Comparison of ENCODE assay signal across 23 cellular contexts in the genomic region with DNA sequence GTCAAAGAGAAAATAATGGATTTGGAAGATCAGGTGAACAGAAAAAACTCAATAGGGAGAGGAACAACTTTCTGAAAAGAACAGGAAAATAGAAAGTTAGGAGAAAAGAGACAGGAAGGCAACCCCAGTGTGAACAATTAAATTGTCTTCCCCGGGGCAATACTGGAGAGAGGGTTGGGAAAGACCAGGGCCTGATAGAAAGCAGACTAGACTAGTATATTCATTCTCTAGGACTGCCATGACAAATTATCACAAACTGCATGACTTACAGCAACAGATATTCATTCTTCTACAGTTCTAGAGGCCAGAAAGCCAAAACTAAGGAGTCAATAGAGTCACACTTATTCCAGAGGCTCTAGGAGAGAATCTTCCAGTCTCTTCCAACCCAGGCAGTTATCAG.
DNase-seq lines count a peak whose midpoint lies in the region; ATAC-seq and TF ChIP-seq lines count a peak whose summit lies in the region.
"Had no signal": no experiment of that assay in that cellular context is flagged by ENCODE, and none has a peak within 500 bp of the region (broad histone marks: within the 10 kb centered on the region; RNA-seq: fewer than 3 reads in every experiment).

No MANE protein-coding gene starts in this region.

- CTCF ChIA-PET in activated naive CD4-positive, alpha-beta T cell treated with anti-CD3 and anti-CD28 coated beads, Interleukin-2, amount 10 ng/mL, durations not matched to agents 7 days and 5 days (lab: Charles Lee): no interaction called here

- no peaks in the 10 kb centered on the region for H3K36me3 Mint-ChIP-seq in activated naive CD4-positive, alpha-beta T cell treated with anti-CD3 and anti-CD28 coated beads, Interleukin-2, amount 50 U/mL, for 24 hours
- no peaks in the 10 kb centered on the region for H3K36me3 Mint-ChIP-seq in activated naive CD4-positive, alpha-beta T cell treated with anti-CD3 and anti-CD28 coated beads, Interleukin-2, amount 10 ng/mL, durations not matched to agents 7 days and 5 days
- H3K36me3 Mint-ChIP-seq in progenitor cell of endocrine pancreas (ENCODE audit: insufficient read depth): no peaks in the 10 kb centered on the region
- H3K36me3 Mint-ChIP-seq in activated naive CD8-positive, alpha-beta T cell treated with anti-CD3 and anti-CD28 coated beads for 36 hours: no peaks in the 10 kb centered on the region
- H3K36me3 Mint-ChIP-seq: CD14-positive monocyte; CD8-positive, alpha-beta memory T cell had no signal

- no peak for TF ChIP-seq CTCF in progenitor cell of endocrine pancreas (IDR thresholded peaks at IDR 0.05; ENCODE audit: unreplicated experiment)

- H3K27me3 Mint-ChIP-seq in activated naive CD4-positive, alpha-beta T cell treated with anti-CD3 and anti-CD28 coated beads, Interleukin-2, amount 50 U/mL, for 24 hours: peaks cover 3% of the 10 kb centered on the region
- H3K27me3 Mint-ChIP-seq in activated naive CD4-positive, alpha-beta T cell treated with anti-CD3 and anti-CD28 coated beads, Interleukin-2, amount 10 ng/mL, durations not matched to agents 7 days and 5 days: no peaks in the 10 kb centered on the region
- no peaks in the 10 kb centered on the region for H3K27me3 Mint-ChIP-seq in progenitor cell of endocrine pancreas
- H3K27me3 Mint-ChIP-seq in activated naive CD8-positive, alpha-beta T cell treated with anti-CD3 and anti-CD28 coated beads for 36 hours: no peaks in the 10 kb centered on the region
- H3K27me3 Mint-ChIP-seq: CD4-positive, alpha-beta T cell had no signal

- no peaks in the 10 kb centered on the region for H3K4me1 Mint-ChIP-seq in activated naive CD4-positive, alpha-beta T cell treated with anti-CD3 and anti-CD28 coated beads, Interleukin-2, amount 50 U/mL, for 24 hours
- no peaks in the 10 kb centered on the region for H3K4me1 Mint-ChIP-seq in activated naive CD4-positive, alpha-beta T cell treated with anti-CD3 and anti-CD28 coated beads, Interleukin-2, amount 10 ng/mL, durations not matched to agents 7 days and 5 days
- H3K4me1 Mint-ChIP-seq in progenitor cell of endocrine pancreas (ENCODE audit: low read depth): no peaks in the 10 kb centered on the region
- H3K4me1 Mint-ChIP-seq in activated naive CD8-positive, alpha-beta T cell treated with anti-CD3 and anti-CD28 coated beads for 36 hours: no peaks in the 10 kb centered on the region
- H3K4me1 Mint-ChIP-seq: CD14-positive monocyte; CD8-positive, alpha-beta memory T cell had no signal

- no peak for DNase-seq in activated naive CD4-positive, alpha-beta T cell treated with anti-CD3 and anti-CD28 coated beads, Interleukin-2, amount 10 ng/mL, durations not matched to agents 7 days and 5 days
- DNase-seq in epidermal melanocyte (ENCODE audit: insufficient read length, low spot score): peak; percentile 37
- peak; percentile 10 for DNase-seq in islet precursor cell
- no peak for DNase-seq in progenitor cell of endocrine pancreas (ENCODE audit: low spot score, unreplicated experiment)
- DNase-seq in activated naive CD8-positive, alpha-beta T cell treated with anti-CD3 and anti-CD28 coated beads for 36 hours: no peak
- DNase-seq: 8988T; ACHN; AML-193; BE2C; CD4-positive, alpha-beta T cell; CD8-positive, alpha-beta memory T cell; DMS 273 treated with DMSO at 0.1 percent for 48 hours; DMS79; EL; GDM1; GM23248; H7; HCEC 1CT had no signal

- peak overlapping the region; percentile 14 for H3K27ac Mint-ChIP-seq in activated naive CD4-positive, alpha-beta T cell treated with anti-CD3 and anti-CD28 coated beads, Interleukin-2, amount 50 U/mL, for 24 hours
- H3K27ac Mint-ChIP-seq in activated naive CD4-positive, alpha-beta T cell treated with anti-CD3 and anti-CD28 coated beads, Interleukin-2, amount 10 ng/mL, durations not matched to agents 7 days and 5 days: no peak overlapping the region
- no peak overlapping the region for H3K27ac Mint-ChIP-seq in progenitor cell of endocrine pancreas
- H3K27ac Mint-ChIP-seq in activated naive CD8-positive, alpha-beta T cell treated with anti-CD3 and anti-CD28 coated beads for 36 hours: no peak overlapping the region
- H3K27ac Mint-ChIP-seq: CD14-positive monocyte; CD4-positive, alpha-beta T cell; CD8-positive, alpha-beta memory T cell had no signal

- no peak for ATAC-seq in HG03159 (IDR thresholded peaks at IDR 0.05; ENCODE audit: unreplicated experiment)
- ATAC-seq: A549, GM12878 had no signal

- no peak overlapping the region for H3K4me3 Mint-ChIP-seq in activated naive CD4-positive, alpha-beta T cell treated with anti-CD3 and anti-CD28 coated beads, Interleukin-2, amount 50 U/mL, for 24 hours
- H3K4me3 Mint-ChIP-seq in activated naive CD4-positive, alpha-beta T cell treated with anti-CD3 and anti-CD28 coated beads, Interleukin-2, amount 10 ng/mL, durations not matched to agents 7 days and 5 days: no peak overlapping the region
- no peak overlapping the region for H3K4me3 Mint-ChIP-seq in progenitor cell of endocrine pancreas (ENCODE audit: low read depth)
- no peak overlapping the region for H3K4me3 Mint-ChIP-seq in activated naive CD8-positive, alpha-beta T cell treated with anti-CD3 and anti-CD28 coated beads for 36 hours
- H3K4me3 Mint-ChIP-seq: CD14-positive monocyte; CD4-positive, alpha-beta T cell; CD8-positive, alpha-beta memory T cell had no signal

- peaks cover 1% of the 10 kb centered on the region for H3K9me3 Mint-ChIP-seq in activated naive CD4-positive, alpha-beta T cell treated with anti-CD3 and anti-CD28 coated beads, Interleukin-2, amount 50 U/mL, for 24 hours
- no peaks in the 10 kb centered on the region for H3K9me3 Mint-ChIP-seq in activated naive CD4-positive, alpha-beta T cell treated with anti-CD3 and anti-CD28 coated beads, Interleukin-2, amount 10 ng/mL, durations not matched to agents 7 days and 5 days
- H3K9me3 Mint-ChIP-seq in progenitor cell of endocrine pancreas (ENCODE audit: low read depth): peaks cover 4% of the 10 kb centered on the region
- H3K9me3 Mint-ChIP-seq in activated naive CD8-positive, alpha-beta T cell treated with anti-CD3 and anti-CD28 coated beads for 36 hours: no peaks in the 10 kb centered on the region
- H3K9me3 Mint-ChIP-seq: CD4-positive, alpha-beta T cell had no signal

Comparison
In these comparisons a context has a peak if more than half of its experiments do, and no peak if none do; other contexts are left out.
1. DNase-seq: peak in epidermal melanocyte (single experiment) and islet precursor cell (single experiment); none in activated naive CD4-positive, alpha-beta T cell treated with anti-CD3 and anti-CD28 coated beads, Interleukin-2, amount 10 ng/mL, durations not matched to agents 7 days and 5 days (single experiment), progenitor cell of endocrine pancreas (single experiment) and activated naive CD8-positive, alpha-beta T cell treated with anti-CD3 and anti-CD28 coated beads for 36 hours (single experiment).